Comparison of ENCODE assay signal across 11 cellular contexts in the genomic region with DNA sequence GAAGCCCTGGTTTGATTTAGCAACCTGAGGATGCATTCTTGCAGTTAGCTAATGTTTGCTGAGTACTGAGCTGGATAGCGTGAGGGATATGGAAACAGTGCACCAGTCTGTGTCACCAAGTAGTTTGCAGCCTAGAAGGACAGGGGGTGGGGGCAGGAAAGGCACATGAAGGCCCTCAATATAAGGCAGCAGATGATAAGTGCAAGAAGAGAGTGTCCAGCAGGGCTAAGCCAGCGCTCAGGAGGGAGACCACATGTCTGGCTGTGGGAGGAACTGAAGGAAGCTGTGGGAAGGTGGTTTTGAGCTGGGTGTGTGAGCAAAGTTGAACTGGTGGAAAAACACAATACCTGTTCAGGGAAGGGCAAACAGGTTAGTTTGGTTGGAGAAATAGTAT. TPM values are rescaled to one million over a fixed set of nuclear protein-coding genes. Genes with fewer than 3 reads are reported as not detected.
A peak's percentile ranks its signal among the peaks of the same experiment; 100 is the strongest.
DNase-seq lines count a peak whose midpoint lies in the region; ATAC-seq, FAIRE-seq and TF ChIP-seq lines count a peak whose summit lies in the region.
"Had no signal": no experiment of that assay in that cellular context is flagged by ENCODE, and none has a peak within 500 bp of the region (broad histone marks: within the 10 kb centered on the region; RNA-seq: fewer than 3 reads in every experiment).

No MANE protein-coding gene starts in this region.

- peaks cover 42% of the 10 kb centered on the region for H3K4me1 Mint-ChIP-seq in Caco-2 (ENCODE audit: low read depth, unreplicated experiment)
- H3K4me1 Mint-ChIP-seq in activated CD8-positive, alpha-beta T cell treated with anti-CD3 and anti-CD28 coated beads, Interleukin-2, amount 10 ng/mL, durations not matched to agents 7 days and 5 days (ENCODE audit: low read depth): peaks cover 25% of the 10 kb centered on the region
- peaks cover 14% of the 10 kb centered on the region for H3K4me1 Mint-ChIP-seq in mesothelial cell of epicardium

- H3K4me1 ChIP-seq in Caco-2 (peaks cover 55% of the 10 kb centered on the region), neutrophil (ENCODE audit: control insufficient read depth in 1 of 2, insufficient read depth in 1 of 2, low read depth in 1 of 2, low read length in 1 of 2) (peaks cover 30 to 37% of the 10 kb centered on the region in 2 experiments), A673 (ENCODE audit: insufficient read depth, low read length, poor library complexity, severe bottlenecking) (no peaks in the 10 kb centered on the region)

- no peaks in the 10 kb centered on the region for H3K9me3 Mint-ChIP-seq in Caco-2 (ENCODE audit: unreplicated experiment)
- H3K9me3 Mint-ChIP-seq in activated CD8-positive, alpha-beta T cell treated with anti-CD3 and anti-CD28 coated beads, Interleukin-2, amount 10 ng/mL, durations not matched to agents 7 days and 5 days (ENCODE audit: insufficient read depth): no peaks in the 10 kb centered on the region
- H3K9me3 Mint-ChIP-seq in mesothelial cell of epicardium: no peaks in the 10 kb centered on the region

- H3K36me3 Mint-ChIP-seq in Caco-2 (ENCODE audit: insufficient read depth, unreplicated experiment) (peaks cover 5% of the 10 kb centered on the region), mesothelial cell of epicardium (no peaks in the 10 kb centered on the region)
- no peaks in the 10 kb centered on the region for H3K36me3 Mint-ChIP-seq in activated CD8-positive, alpha-beta T cell treated with anti-CD3 and anti-CD28 coated beads, Interleukin-2, amount 10 ng/mL, durations not matched to agents 7 days and 5 days (ENCODE audit: low read depth)

- H3K4me3 ChIP-seq in Caco-2 (ENCODE audit: low read depth, low read length) (no peak overlapping the region), neutrophil (ENCODE audit: low read depth in 1 of 2, low read length in 1 of 2) (no peak overlapping the region), A673 (ENCODE audit: low read depth, low read length, poor library complexity, severe bottlenecking) (no peak overlapping the region)

- in situ Hi-C loops in KBM-7 (cut with MboI; ENCODE audit: low pct_unique_long_range_greater_than_20kb, low sequenced_read_pairs): no loop called here

- peak; percentile 44 for ATAC-seq in activated CD8-positive, alpha-beta T cell treated with anti-CD3 and anti-CD28 coated beads, Interleukin-2, amount 10 ng/mL, durations not matched to agents 7 days and 5 days

- BruUV-seq in Caco-2 (replicated peaks; lab: Mats Ljungman, UMichigan) (no TSS peak), A673 (replicated peaks; lab: Mats Ljungman, UMichigan) (no TSS peak)

- TF ChIP-seq CTCF in Caco-2 (IDR thresholded peaks at IDR 0.05; ENCODE audit: insufficient read depth in 1 of 2, low read depth in 1 of 2, low read length in 1 of 2, severe bottlenecking in 1 of 2, unreplicated experiment in 1 of 2) (no peak), neutrophil (IDR thresholded peaks at IDR 0.05) (no peak), mesothelial cell of epicardium (IDR thresholded peaks at IDR 0.05; ENCODE audit: unreplicated experiment) (no peak), A673 (conservative IDR thresholded peaks at IDR 0.05; ENCODE audit: low read depth, low read length) (no peak)

- H3K27me3 ChIP-seq in Caco-2 (replicated peaks; ENCODE audit: control insufficient read depth, insufficient read depth, low read length): no peaks in the 10 kb centered on the region
- H3K27me3 ChIP-seq in neutrophil: no peaks in the 10 kb centered on the region
- no peaks in the 10 kb centered on the region for H3K27me3 ChIP-seq in A673 (replicated peaks; ENCODE audit: insufficient read depth, low read depth, low read length, poor library complexity)

- DNase-seq in Caco-2 (peak; percentile 54 to 56), KBM-7 (peak; percentile 33), mesothelial cell of epicardium (ENCODE audit: low spot score in 2 of 2, unreplicated experiment in 2 of 2) (no peak), A673 (ENCODE audit: low spot score) (no peak), H54 (ENCODE audit: insufficient read length, low spot score) (no peak)
- DNase-seq in activated CD8-positive, alpha-beta T cell treated with anti-CD3 and anti-CD28 coated beads, Interleukin-2, amount 10 ng/mL, durations not matched to agents 7 days and 5 days: peak; percentile 32

- no peak for TF ChIP-seq POLR2A in H54 (IDR thresholded peaks at IDR 0.05; ENCODE audit: low read depth, low read length)

- H3K4me3 Mint-ChIP-seq in Caco-2 (ENCODE audit: unreplicated experiment): peak overlapping the region; percentile 20
- no peak overlapping the region for H3K4me3 Mint-ChIP-seq in activated CD8-positive, alpha-beta T cell treated with anti-CD3 and anti-CD28 coated beads, Interleukin-2, amount 10 ng/mL, durations not matched to agents 7 days and 5 days
- no peak overlapping the region for H3K4me3 Mint-ChIP-seq in mesothelial cell of epicardium

- H3K9me3 ChIP-seq in Caco-2 (no peaks in the 10 kb centered on the region), neutrophil (no peaks in the 10 kb centered on the region), A673 (ENCODE audit: low read depth, low read length, poor library complexity, severe bottlenecking) (no peaks in the 10 kb centered on the region)

- CTCF ChIA-PET in Caco-2 (lab: Charles Lee) (interaction anchor here (0.6 to 2.4 kb wide), 12 partner anchors 9 to 198 kb away, joined by 3 to 37 read pairs (median 5); a partner anchor contains a TSS), A673 (lab: Charles Lee) (interaction anchor here (0.9 to 1.6 kb wide), 2 partner anchors 18 to 309 kb away, joined by 3 to 5 read pairs; no protein-coding TSS in a partner anchor)
- CTCF ChIA-PET in activated CD8-positive, alpha-beta T cell treated with anti-CD3 and anti-CD28 coated beads, Interleukin-2, amount 10 ng/mL, durations not matched to agents 7 days and 5 days (lab: Charles Lee): interaction anchor here (0.8 to 3.2 kb wide), 39 partner anchors 7 to 406 kb away, joined by 3 to 96 read pairs (median 6); a partner anchor contains a TSS

- FAIRE-seq in H54 (lab: Jason Lieb, UNC): no peak

- H3K27me3 Mint-ChIP-seq in Caco-2 (ENCODE audit: insufficient read depth, unreplicated experiment) (no peaks in the 10 kb centered on the region), mesothelial cell of epicardium (ENCODE audit: low read depth) (no peaks in the 10 kb centered on the region)
- H3K27me3 Mint-ChIP-seq in activated CD8-positive, alpha-beta T cell treated with anti-CD3 and anti-CD28 coated beads, Interleukin-2, amount 10 ng/mL, durations not matched to agents 7 days and 5 days (ENCODE audit: low read depth): peaks cover 3% of the 10 kb centered on the region

- intact Hi-C loops in Caco-2 (cut with micrococcal nuclease; ENCODE audit: unreplicated experiment): no loop called here
- intact Hi-C loops in A673 (cut with micrococcal nuclease; ENCODE audit: unreplicated experiment): loop anchor here (2.0 kb wide), 1 partner anchor 308 kb away; a partner anchor contains a TSS

- peak overlapping the region; percentile 58 for H3K27ac ChIP-seq in neutrophil
- no peak overlapping the region for H3K27ac ChIP-seq in A673 (ENCODE audit: low read depth, low read length, poor library complexity, severe bottlenecking)
- H3K27ac ChIP-seq: HL-60 had no signal

- H3K27ac Mint-ChIP-seq in Caco-2 (ENCODE audit: unreplicated experiment) (peak overlapping the region; percentile 61), mesothelial cell of epicardium (no peak overlapping the region)
- H3K27ac Mint-ChIP-seq in activated CD8-positive, alpha-beta T cell treated with anti-CD3 and anti-CD28 coated beads, Interleukin-2, amount 10 ng/mL, durations not matched to agents 7 days and 5 days: peak overlapping the region; percentile 23

- POLR2A ChIA-PET in Caco-2 (lab: Charles Lee) (interaction anchor here (0.6 to 1.9 kb wide), 4 partner anchors 9 to 55 kb away, joined by 3 to 16 read pairs (median 4); no protein-coding TSS in a partner anchor), A673 (lab: Charles Lee; ENCODE audit: low non-redundant PET) (no interaction called here)
- POLR2A ChIA-PET in activated CD8-positive, alpha-beta T cell treated with anti-CD3 and anti-CD28 coated beads, Interleukin-2, amount 10 ng/mL, durations not matched to agents 7 days and 5 days (lab: Charles Lee): interaction anchor here (0.7 to 1.5 kb wide), 2 partner anchors 9 to 89 kb away, joined by 3 to 4 read pairs; no protein-coding TSS in a partner anchor

- H3K36me3 ChIP-seq in Caco-2 (ENCODE audit: control insufficient read depth, insufficient read depth, low read length) (no peaks in the 10 kb centered on the region), neutrophil (no peaks in the 10 kb centered on the region), A673 (ENCODE audit: insufficient read depth, low read length, poor library complexity, severe bottlenecking) (no peaks in the 10 kb centered on the region)

RNA-seq across cellular contexts. Expression of a gene that starts 1.7 kb away (rescaled TPM):
- total RNA-seq in Caco-2 (2022) (1.1 and 1.3 TPM in 2 replicates), mesothelial cell of epicardium (not detected in 3 replicates), A673 (2021) (not detected in 2 replicates)
- not detected for total RNA-seq in activated CD8-positive, alpha-beta T cell treated with anti-CD3 and anti-CD28 coated beads, Interleukin-2, amount 10 ng/mL, durations not matched to agents 7 days and 5 days
- total RNA-seq: cardiac septum, myocyte, skeletal muscle tissue had no signal

RNA-seq across cellular contexts. Expression of a gene that starts 13.9 kb away (rescaled TPM):
- total RNA-seq in Caco-2 (2022) (20.0 and 21.7 TPM in 2 replicates), mesothelial cell of epicardium (8.6 to 10.8 TPM (median 8.8 TPM) in 3 replicates), A673 (2021) (6.8 and 7.6 TPM in 2 replicates)
- 10 to 100 TPM; 33.4 to 34.6 TPM for total RNA-seq in activated CD8-positive, alpha-beta T cell treated with anti-CD3 and anti-CD28 coated beads, Interleukin-2, amount 10 ng/mL, durations not matched to agents 7 days and 5 days

RNA-seq across cellular contexts. Expression of a gene that starts 50.9 kb away (rescaled TPM):
- total RNA-seq in Caco-2 (2022): 4.1 and 5.3 TPM in 2 replicates
- not detected for total RNA-seq in activated CD8-positive, alpha-beta T cell treated with anti-CD3 and anti-CD28 coated beads, Interleukin-2, amount 10 ng/mL, durations not matched to agents 7 days and 5 days
- total RNA-seq in mesothelial cell of epicardium: 1.5 to 2.1 TPM (median 1.9 TPM) in 3 replicates
- not detected in 2 replicates for total RNA-seq in A673 (2021)
- total RNA-seq: myocyte, skeletal muscle tissue had no signal

Comparison
In these comparisons a context has a peak if more than half of its experiments do, and no peak if none do; other contexts are left out.
1. DNase-seq: peak in Caco-2 (2 of 2), KBM-7 (single experiment) and activated CD8-positive, alpha-beta T cell treated with anti-CD3 and anti-CD28 coated beads, Interleukin-2, amount 10 ng/mL, durations not matched to agents 7 days and 5 days (single experiment); none in mesothelial cell of epicardium (0 of 2), A673 (single experiment) and H54 (single experiment).